In genomic region chr3:26997226-26997625, GRCh38 we compare ENCODE assay signal across 19 cellular contexts.
"Had no signal": no experiment of that assay in that cellular context is flagged by ENCODE, and none has a peak within 500 bp of the region (broad histone marks: within the 10 kb centered on the region; RNA-seq: fewer than 3 reads in every experiment).

No MANE protein-coding gene starts in this region.

- H3K9ac ChIP-seq: neural progenitor cell had no signal

- H3K4me1 ChIP-seq: prostate gland, sigmoid colon, spleen, suprapubic skin, transverse colon, upper lobe of right lung, uterus had no signal

- H3K9me3 ChIP-seq: prostate gland, sigmoid colon, suprapubic skin, transverse colon, upper lobe of right lung, uterus had no signal

- H3K4me2 ChIP-seq: neural progenitor cell had no signal

- H3K4me3 ChIP-seq: lung, mucosa of descending colon, neural progenitor cell, prostate gland, sigmoid colon, skin epidermis, spleen, suprapubic skin, transverse colon, upper lobe of right lung, uterus had no signal

- ATAC-seq: mucosa of descending colon; naive thymus-derived CD4-positive, alpha-beta T cell; right cardiac atrium; stimulated activated naive CD8-positive, alpha-beta T cell treated with anti-CD3 and anti-CD28 coated beads, Interleukin-15, amount 100 ng/mL, for 72 hours; upper lobe of right lung had no signal

- H3K27ac ChIP-seq: neural progenitor cell, prostate gland, sigmoid colon, skin epidermis, spleen, suprapubic skin, transverse colon, upper lobe of right lung, uterus had no signal

- DNase-seq: cortex of kidney; effector CD4-positive, alpha-beta T cell; head of caudate nucleus; mucosa of descending colon; naive thymus-derived CD4-positive, alpha-beta T cell; right cardiac atrium; sigmoid colon; spleen; stimulated activated CD4-positive, alpha-beta T cell treated with anti-CD3 and anti-CD28 coated beads, Interleukin-2, amount 100 ng/mL, for 48 hours; stimulated activated naive CD4-positive, alpha-beta T cell; stimulated activated naive CD8-positive, alpha-beta T cell treated with anti-CD3 and anti-CD28 coated beads, Interleukin-15, amount 100 ng/mL, for 72 hours; transverse colon; upper lobe of right lung; uterus had no signal

- H3K27me3 ChIP-seq: neural progenitor cell, sigmoid colon, spleen, suprapubic skin, transverse colon, upper lobe of right lung, uterus had no signal

- H3K36me3 ChIP-seq: neural progenitor cell, prostate gland, sigmoid colon, spleen, suprapubic skin, transverse colon, upper lobe of right lung, uterus had no signal
